ENCODE assay signal across 8 cellular contexts in genomic region chr4:147984065-147984777, GRCh38.
DNase-seq lines count a peak whose midpoint lies in the region; ATAC-seq, FAIRE-seq and TF ChIP-seq lines count a peak whose summit lies in the region.

No MANE protein-coding gene starts in this region.

- no peak overlapping the region for H3K27ac Mint-ChIP-seq in type B pancreatic cell

- peaks cover 17% of the 10 kb centered on the region for H3K36me3 Mint-ChIP-seq in type B pancreatic cell

- peaks cover 9% of the 10 kb centered on the region; the same call in 1 of the 2 replicates for H3K4me1 ChIP-seq in GM12878 (ENCODE audit: control insufficient read depth, insufficient read depth, low read length)

- no TSS peak for BruUV-seq in GM12878 (replicated peaks; lab: Mats Ljungman, UMichigan)

- no peak for TF ChIP-seq EP300 in GM12878 (IDR thresholded peaks at IDR 0.05; ENCODE audit: borderline replicate concordance in 1 of 2, control insufficient read depth in 1 of 2, low read depth in 2 of 2, low read length in 2 of 2)

- H2AFZ ChIP-seq in GM12878 (ENCODE audit: control insufficient read depth, low read depth, low read length): no peak overlapping the region

- no peak for FAIRE-seq in GM12878 (lab: Jason Lieb, UNC)

- no peaks in the 10 kb centered on the region for H3K27me3 ChIP-seq in GM06990 (replicated peaks; ENCODE audit: control insufficient read depth, insufficient read depth, low read length)
- H3K27me3 ChIP-seq in GM12878 (replicated peaks in 1 of 2; ENCODE audit: control insufficient read depth in 2 of 2, insufficient read depth in 2 of 2, low read length in 1 of 2): no peaks in the 10 kb centered on the region

- TF ChIP-seq POLR2A in GM12878 (IDR thresholded peaks at IDR 0.05; ENCODE audit: low read depth, low read length): no peak

- 0 out of 2 replicates have a peak, but pooled peaks cover 3% of the 10 kb centered on the region for H4K20me1 ChIP-seq in GM12878 (ENCODE audit: control insufficient read depth, insufficient read depth)

- no peak overlapping the region for H3K4me3 ChIP-seq in AG10803 (ENCODE audit: low read length)
- H3K4me3 ChIP-seq in GM06990 (replicated peaks; ENCODE audit: low read depth, low read length): no peak overlapping the region
- no peak overlapping the region for H3K4me3 ChIP-seq in GM12878

- CTCF ChIA-PET in GM12878 (lab: Yijun Ruan, JAX): interaction anchor here (0.7 to 2.6 kb wide), 14 partner anchors 10 to 1397 kb away, joined by 3 to 11 read pairs (median 4); no protein-coding TSS in a partner anchor

- H3K9me3 Mint-ChIP-seq in type B pancreatic cell: no peaks in the 10 kb centered on the region

- peaks cover 11% of the 10 kb centered on the region for H3K4me1 Mint-ChIP-seq in type B pancreatic cell (ENCODE audit: unreplicated experiment)

- POLR2A ChIA-PET in GM12878 (lab: Charles Lee): no interaction called here

- peak; percentile 64 for TF ChIP-seq RAD21 in GM12878 (IDR thresholded peaks at IDR 0.05; ENCODE audit: insufficient read depth, low read depth, low read length)

- SMC1A ChIA-PET in GM12878 (lab: Charles Lee; ENCODE audit: uncharacterized antibody, unreplicated experiment): interaction anchor here (1.5 kb wide), 1 partner anchor 10 kb away, joined by 3 read pairs; no protein-coding TSS in a partner anchor

- H3K9ac ChIP-seq in GM12878 (ENCODE audit: control insufficient read depth, insufficient read depth, low read length): no peak overlapping the region

- H3K27me3 Mint-ChIP-seq in type B pancreatic cell: no peaks in the 10 kb centered on the region

- H3K4me2 ChIP-seq in GM12878 (ENCODE audit: control insufficient read depth, insufficient read depth): no peak overlapping the region

- intact Hi-C loops in GM12878 (cut with micrococcal nuclease; ENCODE audit: unreplicated experiment): no loop called here

- peaks cover 2% of the 10 kb centered on the region; the same call in 1 of the 2 replicates for H3K36me3 ChIP-seq in GM06990 (ENCODE audit: control insufficient read depth, insufficient read depth, low read length)
- peaks cover 0 to 8% of the 10 kb centered on the region in 2 experiments; a peak in 2 of 4 replicates for H3K36me3 ChIP-seq in GM12878 (ENCODE audit: control insufficient read depth in 2 of 2, insufficient read depth in 2 of 2, low read length in 1 of 2)

- peaks cover 4% of the 10 kb centered on the region for H3K79me2 ChIP-seq in GM12878 (ENCODE audit: control insufficient read depth, insufficient read depth, low read length)

- WGBS in GM12878 (ENCODE audit: insufficient coverage, insufficient replicate concordance, low lambda C conversion rate, missing lambda C conversion rate): 68% methylated on average over 15 of the region's 15 CpGs

- H3K27ac ChIP-seq in GM12878 (ENCODE audit: control insufficient read depth, insufficient read depth): no peak overlapping the region

- peak; percentile 51 for DNase-seq in AG10803 (ENCODE audit: low read depth)
- peak; percentile 6 for DNase-seq in GM06990 (ENCODE audit: extremely low read depth, insufficient read length)
- DNase-seq in NCI-H1694 (lab: John Stamatoyannopoulos, UW): peak; percentile 0
- DNase-seq in GM12878 (ENCODE audit: low read depth, low spot score): no peak
- DNase-seq in iris pigment epithelial cell (ENCODE audit: low read depth): peak; percentile 53
- no peak for DNase-seq in type B pancreatic cell (ENCODE audit: extremely low spot score, unreplicated experiment)

- in situ Hi-C loops in GM12878 (cut with MboI): no loop called here

- no peak overlapping the region for H3K4me3 Mint-ChIP-seq in type B pancreatic cell

- ATAC-seq in GM12878 (peak; percentile 31; the same call in 2 of the 3 replicates), GM18517 (IDR thresholded peaks at IDR 0.05; ENCODE audit: unreplicated experiment) (no peak), GM21367 (IDR thresholded peaks at IDR 0.05; ENCODE audit: unreplicated experiment) (no peak)

- RAD21 ChIA-PET in GM12878 (lab: Charles Lee; ENCODE audit: unreplicated experiment): interaction anchor here (1.2 kb wide), 1 partner anchor 41 kb away, joined by 3 read pairs; no protein-coding TSS in a partner anchor

- TF ChIP-seq CTCF in AG10803 (conservative IDR thresholded peaks at IDR 0.05; ENCODE audit: low read length) (peak; percentile 81), GM06990 (IDR thresholded peaks at IDR 0.05; ENCODE audit: insufficient read depth, low read length, poor library complexity, severe bottlenecking) (peak; percentile 67), GM12878 (IDR thresholded peaks at IDR 0.05 in 2 of 3, conservative IDR thresholded peaks at IDR 0.05 in 1 of 3; ENCODE audit: control insufficient read depth in 2 of 3, extremely low read depth in 1 of 3, insufficient read depth in 1 of 3, low read depth in 3 of 3, low read length in 3 of 3) (peak; percentile 45 to 56 (median 53)), type B pancreatic cell (conservative IDR thresholded peaks at IDR 0.05) (peak; percentile 76)

- H3K9me3 ChIP-seq in GM12878 (replicated peaks; ENCODE audit: control insufficient read depth, insufficient read depth, low read length): peaks cover 5% of the 10 kb centered on the region; the same call in 2 of the 3 replicates

TF ChIP-seq in GM12878, 131 proteins besides CTCF, POLR2A, EP300 and RAD21 (continues in another document):
- no peak for TF ChIP-seq MXI1 (IDR thresholded peaks at IDR 0.05; ENCODE audit: low read depth, low read length)
- no peak for TF ChIP-seq RAD51 (IDR thresholded peaks at IDR 0.05)
- TF ChIP-seq SREBF1 (IDR thresholded peaks at IDR 0.05; ENCODE audit: low read length): no peak
- no peak for TF ChIP-seq CBX5 (IDR thresholded peaks at IDR 0.05; ENCODE audit: low read depth)
- no peak for TF ChIP-seq SREBF2 (IDR thresholded peaks at IDR 0.05; ENCODE audit: low read length)
- no peak for TF ChIP-seq ZNF384 (IDR thresholded peaks at IDR 0.05; ENCODE audit: borderline replicate concordance, low read depth, low read length)
- TF ChIP-seq ZNF687 (IDR thresholded peaks at IDR 0.05): no peak
- no peak for TF ChIP-seq WRNIP1 (IDR thresholded peaks at IDR 0.05; ENCODE audit: borderline replicate concordance, low read depth, low read length)
- TF ChIP-seq MTA2 (IDR thresholded peaks at IDR 0.05; ENCODE audit: low read depth): no peak
- TF ChIP-seq HDAC6 (IDR thresholded peaks at IDR 0.05; ENCODE audit: unreplicated experiment): no peak
- TF ChIP-seq E2F8 (IDR thresholded peaks at IDR 0.05; ENCODE audit: low read depth, partially characterized antibody): no peak
- no peak for TF ChIP-seq IKZF1 (conservative IDR thresholded peaks at IDR 0.05)
- TF ChIP-seq HCFC1 (IDR thresholded peaks at IDR 0.05; ENCODE audit: low read length): no peak

Comparison
In these comparisons a context has a peak if more than half of its experiments do, and no peak if none do; other contexts are left out.
1. DNase-seq: peak in AG10803 (single experiment), GM06990 (single experiment), NCI-H1694 (single experiment) and iris pigment epithelial cell (single experiment); none in GM12878 (single experiment) and type B pancreatic cell (single experiment).
2. Peak in every context shown above with its lines, with median percentiles within 50 percentile points of each other: CTCF ChIP-seq.